ENCODE assay signal across 8 cellular contexts in the genomic region with DNA sequence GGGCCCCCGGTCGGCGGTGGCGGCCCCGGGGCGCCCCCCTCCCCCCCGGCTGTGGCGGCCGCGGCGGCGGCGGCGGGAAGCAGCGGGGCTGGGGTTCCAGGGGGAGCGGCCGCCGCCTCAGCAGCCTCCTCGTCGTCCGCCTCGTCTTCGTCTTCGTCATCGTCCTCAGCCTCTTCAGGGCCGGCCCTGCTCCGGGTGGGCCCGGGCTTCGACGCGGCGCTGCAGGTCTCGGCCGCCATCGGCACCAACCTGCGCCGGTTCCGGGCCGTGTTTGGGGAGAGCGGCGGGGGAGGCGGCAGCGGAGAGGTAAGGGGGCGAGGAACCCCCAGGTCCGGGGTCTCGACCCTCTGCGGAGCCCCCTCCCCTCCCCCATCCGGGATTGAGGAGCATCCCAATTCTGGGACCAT. TPM values are rescaled to one million over a fixed set of nuclear protein-coding genes. Genes with fewer than 3 reads are reported as not detected.
DNase-seq lines count a peak whose midpoint lies in the region; ATAC-seq and TF ChIP-seq lines count a peak whose summit lies in the region.

No MANE protein-coding gene starts in this region.

- peaks cover 7% of the 10 kb centered on the region for H3K79me1 ChIP-seq in trophoblast cell (ENCODE audit: low read length)

- peak overlapping the region; percentile 76 for H2BK120ac ChIP-seq in trophoblast cell (ENCODE audit: insufficient read depth, low read length, poor library complexity)

- H3K9me3 ChIP-seq in A673 (ENCODE audit: low read depth, low read length, poor library complexity, severe bottlenecking) (no peaks in the 10 kb centered on the region), trophoblast cell (ENCODE audit: insufficient read depth, low read depth, low read length) (no peaks in the 10 kb centered on the region)

- no peak overlapping the region for H2BK12ac ChIP-seq in trophoblast cell (ENCODE audit: low read length)

- in situ Hi-C loops in GM13976 (cut with MboI; ENCODE audit: low sequenced_read_pairs, unreplicated experiment), result no loop called here

- CTCF ChIA-PET in A673 (lab: Charles Lee), result no interaction called here

- peak overlapping the region; percentile 58 for H4K12ac ChIP-seq in trophoblast cell (ENCODE audit: low read depth, low read length)

- ATAC-seq in GM19452 (IDR thresholded peaks at IDR 0.05; ENCODE audit: unreplicated experiment) (peak; percentile 26), HG03571 (IDR thresholded peaks at IDR 0.05; ENCODE audit: unreplicated experiment) (peak; percentile 22), foreskin keratinocyte (peak; percentile 21)

- peak overlapping the region; percentile 76 for H3K9ac ChIP-seq in trophoblast cell (ENCODE audit: low read length)

- peak overlapping the region; percentile 85 for H3K4ac ChIP-seq in trophoblast cell (ENCODE audit: low read depth, low read length)

- H3K36me3 ChIP-seq in A673 (ENCODE audit: insufficient read depth, low read length, poor library complexity, severe bottlenecking) (peaks cover 16% of the 10 kb centered on the region), trophoblast cell (ENCODE audit: control insufficient read depth in 1 of 2, insufficient read depth in 2 of 2, low read length in 2 of 2) (no peaks in the 10 kb centered on the region)

- H4K91ac ChIP-seq in trophoblast cell (ENCODE audit: low read depth, low read length), result peak overlapping the region; percentile 82

- H4K8ac ChIP-seq in trophoblast cell (ENCODE audit: low read depth, low read length), result peak overlapping the region; percentile 64

- POLR2A ChIA-PET in A673 (lab: Charles Lee; ENCODE audit: low non-redundant PET), result interaction anchor here (0.6 to 0.7 kb wide), 2 partner anchors 23 to 42 kb away, joined by 4 to 7 read pairs; no protein-coding TSS in a partner anchor

- no peak overlapping the region for H3K23ac ChIP-seq in trophoblast cell (ENCODE audit: low read length)

- H3K14ac ChIP-seq in trophoblast cell (ENCODE audit: low read length), result peak overlapping the region; percentile 71

- no peak for TF ChIP-seq CTCF in A673 (conservative IDR thresholded peaks at IDR 0.05; ENCODE audit: low read depth, low read length)
- no peak for TF ChIP-seq CTCF in foreskin keratinocyte (conservative IDR thresholded peaks at IDR 0.05)
- no peak for TF ChIP-seq CTCF in GM13976 (IDR thresholded peaks at IDR 0.05; ENCODE audit: borderline replicate concordance, control extremely low read depth, extremely low read depth, insufficient read depth, missing control alignments)

- peak overlapping the region; percentile 57 for H2AFZ ChIP-seq in trophoblast cell (ENCODE audit: insufficient read depth, low read length, poor library complexity)

- H3K27me3 ChIP-seq in A673 (replicated peaks; ENCODE audit: insufficient read depth, low read depth, low read length, poor library complexity), result no peaks in the 10 kb centered on the region
- H3K27me3 ChIP-seq in foreskin keratinocyte, result no peaks in the 10 kb centered on the region
- H3K27me3 ChIP-seq in trophoblast cell (ENCODE audit: insufficient read depth, low read length), result no peaks in the 10 kb centered on the region

- peak overlapping the region; percentile 75 for H3K18ac ChIP-seq in trophoblast cell (ENCODE audit: low read length)

- peaks cover 8% of the 10 kb centered on the region for H3K79me2 ChIP-seq in trophoblast cell (ENCODE audit: control insufficient read depth, insufficient read depth, low read length, poor library complexity)

- intact Hi-C loops in A673 (cut with micrococcal nuclease; ENCODE audit: unreplicated experiment), result loop anchor here (1.0 to 5.0 kb wide), 2 partner anchors 35 to 51 kb away; partner anchors contain the start of gene ATP5MG

- H2BK5ac ChIP-seq in trophoblast cell (ENCODE audit: low read depth, low read length, poor library complexity), result peak overlapping the region; percentile 6

- H3K27ac ChIP-seq in A673 (ENCODE audit: low read depth, low read length, poor library complexity, severe bottlenecking), result peak overlapping the region; percentile 82
- H3K27ac ChIP-seq in foreskin keratinocyte, result peak overlapping the region; percentile 73
- peak overlapping the region; percentile 10 for H3K27ac ChIP-seq in trophoblast cell (ENCODE audit: low read depth, low read length)

- BruUV-seq in A673 (replicated peaks; lab: Mats Ljungman, UMichigan), result no TSS peak

- DNase-seq in A673 (ENCODE audit: low spot score) (no peak), foreskin keratinocyte (peak in 1 of 2 donors; percentile 6), trophoblast cell (peak; percentile 18 to 51), GM13976 (ENCODE audit: low spot score) (no peak), NCI-H1436 treated with DMSO at 0.1 percent for 48 hours (lab: John Stamatoyannopoulos, UW) (no peak)
- DNase-seq in activated CD8-positive, alpha-beta memory T cell treated with anti-CD3 and anti-CD28 coated beads, Interleukin-2, amount 50 U/mL, for 1 hour (ENCODE audit: extremely low read depth), result peak; percentile 22

- H3K4me1 ChIP-seq in A673 (ENCODE audit: insufficient read depth, low read length, poor library complexity, severe bottlenecking) (peaks cover 39% of the 10 kb centered on the region), foreskin keratinocyte (peaks cover 6% of the 10 kb centered on the region), trophoblast cell (ENCODE audit: control insufficient read depth in 1 of 2, insufficient read depth in 2 of 2, low read length in 2 of 2) (peaks cover 13 to 16% of the 10 kb centered on the region in 2 experiments)

- no CpG with 5 or more reads among the region's 48 CpGs for WGBS in trophoblast cell (ENCODE audit: extremely low coverage, insufficient coverage, insufficient read length)

- H3K4me2 ChIP-seq in trophoblast cell (ENCODE audit: low read length), result peak overlapping the region; percentile 97

- peak overlapping the region; percentile 51 for H2AK5ac ChIP-seq in trophoblast cell (ENCODE audit: low read length)

- peak overlapping the region; percentile 93 for H3K4me3 ChIP-seq in A673 (ENCODE audit: low read depth, low read length, poor library complexity, severe bottlenecking)
- peak overlapping the region; percentile 92 for H3K4me3 ChIP-seq in trophoblast cell (ENCODE audit: low read depth, low read length)

RNA-seq across cellular contexts. Expression of gene KMT2A, which starts 0.3 kb away (rescaled TPM):
- total RNA-seq in A673 (2021), result 116 and 121 TPM in 2 replicates
- total RNA-seq in foreskin keratinocyte, result 27.9 and 29.6 TPM in 2 replicates
- polyA plus RNA-seq in foreskin keratinocyte, result 3.0 and 3.5 TPM in 2 replicates
- polyA plus RNA-seq in trophoblast cell (2013), result 8.9 and 9.1 TPM in 2 replicates

RNA-seq across cellular contexts. Expression of gene ATP5MG, which starts 35.2 kb away (rescaled TPM):
- total RNA-seq in A673 (2021) (303 and 334 TPM in 2 replicates), foreskin keratinocyte (193 and 217 TPM in 2 replicates)
- 319 and 334 TPM in 2 replicates for polyA plus RNA-seq in foreskin keratinocyte
- 594 and 614 TPM in 2 replicates for polyA plus RNA-seq in trophoblast cell (2013)

Comparison
In these comparisons a context has a peak if more than half of its experiments do, and no peak if none do; other contexts are left out.
1. DNase-seq: peak in activated CD8-positive, alpha-beta memory T cell treated with anti-CD3 and anti-CD28 coated beads, Interleukin-2, amount 50 U/mL, for 1 hour (single experiment) and trophoblast cell (2 of 2); none in A673 (single experiment), GM13976 (single experiment) and NCI-H1436 treated with DMSO at 0.1 percent for 48 hours (single experiment).
2. H3K27ac ChIP-seq: peak in every context shown above with its lines; median percentile 82 in A673; 73 in foreskin keratinocyte; 10 in trophoblast cell.
3. Peak in every context shown above with its lines, with median percentiles within 50 percentile points of each other: ATAC-seq.